In the genomic region with DNA sequence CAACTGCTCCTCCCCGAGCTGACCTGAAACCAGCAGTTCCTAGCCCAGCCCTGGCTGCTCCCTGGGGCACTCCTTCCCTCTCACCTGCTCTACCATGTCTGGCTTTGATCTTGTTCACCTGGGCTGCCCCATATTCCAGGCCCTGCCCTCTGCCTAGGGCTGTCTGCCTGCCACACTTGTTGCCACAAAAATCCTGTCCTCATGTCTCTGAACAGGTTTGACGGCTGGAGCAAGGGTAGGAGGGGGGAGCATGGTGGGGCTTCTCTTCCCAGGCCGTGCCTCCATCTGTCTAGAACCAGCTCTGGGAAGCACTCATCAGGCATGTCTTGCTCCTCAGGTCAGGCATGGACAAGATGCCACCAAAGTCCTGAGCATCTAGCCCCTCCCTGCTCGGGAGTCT, we compare ENCODE assay signal across 16 cellular contexts. TPM values are rescaled to one million over a fixed set of nuclear protein-coding genes. Genes with fewer than 3 reads are reported as not detected.
DNase-seq lines count a peak whose midpoint lies in the region; ATAC-seq, FAIRE-seq and TF ChIP-seq lines count a peak whose summit lies in the region.
"Had no signal": no experiment of that assay in that cellular context is flagged by ENCODE, and none has a peak within 500 bp of the region (broad histone marks: within the 10 kb centered on the region; RNA-seq: fewer than 3 reads in every experiment).

No MANE protein-coding gene starts in this region.

- H3K9me3 Mint-ChIP-seq in endothelial cell (ENCODE audit: unreplicated experiment) = no peaks in the 10 kb centered on the region

- peaks cover 14% of the 10 kb centered on the region for H3K27me3 Mint-ChIP-seq in endothelial cell (ENCODE audit: unreplicated experiment)

- no peak overlapping the region for H3K4me3 Mint-ChIP-seq in endothelial cell (ENCODE audit: unreplicated experiment)

- DNase-seq in Daoy (ENCODE audit: low read depth) = peak; percentile 22
- DNase-seq in SJSA1 (ENCODE audit: low read depth in 1 of 2, low spot score in 2 of 2) = peak in 1 of 2 experiments; percentile 15
- DNase-seq in foreskin keratinocyte = peak in 1 of 2 donors; percentile 69
- DNase-seq in small intestine = peak; percentile 19
- no peak for DNase-seq in endothelial cell (ENCODE audit: low spot score)
- no peak for DNase-seq in A172 (ENCODE audit: low spot score)
- no peak for DNase-seq in G401 (ENCODE audit: low spot score)
- DNase-seq: activated effector memory CD4-positive, alpha-beta T cell treated with anti-CD3 and anti-CD28 coated beads, Interleukin-2, amount 50 U/mL, for 16 hours; AML-193; DMS 273 treated with DMSO at 0.1 percent for 48 hours; NCI-H2029 had no signal

- WGBS in small intestine, 3 donors = 13 to 44% (median 29%) methylated on average over 4 of the region's 4 CpGs

- no peak overlapping the region for H3K4me3 ChIP-seq in SJSA1
- H3K4me3 ChIP-seq in small intestine (ENCODE audit: low read depth in 1 of 2, low read length in 2 of 2) = no peak overlapping the region
- H3K4me3 ChIP-seq: lung had no signal

- H3K4me1 ChIP-seq in SJSA1 (replicated peaks) (peaks cover 30% of the 10 kb centered on the region), foreskin keratinocyte (peaks cover 39% of the 10 kb centered on the region), small intestine (ENCODE audit: control insufficient read depth in 2 of 2, insufficient read depth in 1 of 2, low read depth in 1 of 2, low read length in 1 of 2) (no peaks in the 10 kb centered on the region)

- no peak for FAIRE-seq in small intestine (lab: Jason Lieb, UNC)
- FAIRE-seq: endometrium, TTC549 had no signal

- peak overlapping the region; percentile 67; the same call in 1 of the 2 replicates for H3K27ac ChIP-seq in SJSA1
- no peak overlapping the region for H3K27ac ChIP-seq in foreskin keratinocyte
- peak overlapping the region in 1 of 2 donors; percentile 21 for H3K27ac ChIP-seq in small intestine (ENCODE audit: low read depth in 1 of 2, low read length in 1 of 2)

- in situ Hi-C loops in G401 (cut with HindIII; ENCODE audit: low sequenced_read_pairs) = no loop called here

- no peak overlapping the region for H3K27ac Mint-ChIP-seq in endothelial cell (ENCODE audit: unreplicated experiment)

- peak; percentile 58 for ATAC-seq in foreskin keratinocyte
- no peak for ATAC-seq in HG02759 (IDR thresholded peaks at IDR 0.05; ENCODE audit: unreplicated experiment)

- H3K9me3 ChIP-seq in SJSA1 (replicated peaks) (no peaks in the 10 kb centered on the region), small intestine (ENCODE audit: control insufficient read depth, low read depth) (no peaks in the 10 kb centered on the region)

- peaks cover 5% of the 10 kb centered on the region for H3K36me3 Mint-ChIP-seq in endothelial cell (ENCODE audit: low read depth, unreplicated experiment)

- TF ChIP-seq CTCF in foreskin keratinocyte (conservative IDR thresholded peaks at IDR 0.05) (no peak), endothelial cell (IDR thresholded peaks at IDR 0.05; ENCODE audit: unreplicated experiment) (no peak)

- H3K36me3 ChIP-seq in SJSA1 (peaks cover 10% of the 10 kb centered on the region), small intestine (ENCODE audit: control insufficient read depth in 2 of 2, insufficient read depth in 2 of 2, low read length in 2 of 2) (peaks cover 0 to 3% of the 10 kb centered on the region in 2 donors)

- H3K27me3 ChIP-seq in SJSA1 (replicated peaks) = no peaks in the 10 kb centered on the region
- H3K27me3 ChIP-seq in foreskin keratinocyte = no peaks in the 10 kb centered on the region
- H3K27me3 ChIP-seq in small intestine (ENCODE audit: control insufficient read depth in 2 of 2, insufficient read depth in 2 of 2, low read length in 2 of 2) = no peaks in the 10 kb centered on the region

- H3K4me1 Mint-ChIP-seq in endothelial cell (ENCODE audit: unreplicated experiment) = peaks cover 26% of the 10 kb centered on the region

RNA-seq across cellular contexts. Expression of gene WNT2B, which starts 44.3 kb away (rescaled TPM):
- total RNA-seq in Daoy (2014; rRNA removed; shearing (Covaris generic)) = 0.12 and 0.40 TPM in 2 replicates
- total RNA-seq in SJSA1 (2014; rRNA removed; shearing (Covaris generic)) = 8.7 and 14.7 TPM in 2 replicates
- total RNA-seq in foreskin keratinocyte = 0.61 and 0.74 TPM in 2 replicates
- polyA plus RNA-seq in foreskin keratinocyte = 0.19 and 0.21 TPM in 2 replicates
- 1 to 10 TPM; 1.6 to 3.6 (median 3.6) TPM for polyA plus RNA-seq in small intestine
- total RNA-seq in endothelial cell (ENCODE audit: unreplicated experiment) = 1.3 TPM
- 0.05 TPM in 1 of 2 replicates, not detected in the other for total RNA-seq in A172 (2014; rRNA removed; shearing (Covaris generic))
- total RNA-seq in G401 (2014; rRNA removed; shearing (Covaris generic)) = 14.6 and 17.3 TPM in 2 replicates
- total RNA-seq: activated CD8-positive, alpha-beta memory T cell treated with anti-CD3 and anti-CD28 coated beads for 36 hours had no signal

Comparison
In these comparisons a context has a peak if more than half of its experiments do, and no peak if none do; other contexts are left out.
1. DNase-seq: peak in Daoy (single experiment) and small intestine (single experiment); none in endothelial cell (single experiment), A172 (single experiment) and G401 (single experiment).